In genomic region chr2:42164971-42165370, GRCh38 we compare ENCODE assay signal across 26 cellular contexts. TPM values are rescaled to one million over a fixed set of nuclear protein-coding genes. Genes with fewer than 3 reads are reported as not detected.
DNase-seq lines count a peak whose midpoint lies in the region; ATAC-seq, FAIRE-seq and TF ChIP-seq lines count a peak whose summit lies in the region.
"Had no signal": no experiment of that assay in that cellular context is flagged by ENCODE, and none has a peak within 500 bp of the region (broad histone marks: within the 10 kb centered on the region; RNA-seq: fewer than 3 reads in every experiment).

No MANE protein-coding gene starts in this region.

- H2BK20ac ChIP-seq in H1 (ENCODE audit: low read length): no peak overlapping the region

- H3K36me3 ChIP-seq in H1 (ENCODE audit: control insufficient read depth in 2 of 4, insufficient read depth in 4 of 4, low read length in 3 of 4): no peaks in the 10 kb centered on the region
- H3K36me3 ChIP-seq in parathyroid adenoma (ENCODE audit: control insufficient read depth, insufficient read depth, low read length): no peaks in the 10 kb centered on the region
- H3K36me3 ChIP-seq: BLaER1 treated with 17β-estradiol and CSF1 and Interleukin-3, amounts not matched to agents 10 nM and 100 nM had no signal

- no peak overlapping the region for H2BK5ac ChIP-seq in H1 (ENCODE audit: low read depth, low read length)

- H3K4me1 ChIP-seq in A549: peaks cover 5% of the 10 kb centered on the region; the same call in 2 of the 3 replicates
- H3K4me1 ChIP-seq in H1 (replicated peaks in 1 of 4; ENCODE audit: control insufficient read depth in 3 of 4, insufficient read depth in 4 of 4, low read length in 3 of 4): peaks cover 0 to 4% (median 0%) of the 10 kb centered on the region in 4 experiments; a peak in 1 of 7 replicates
- peaks cover 20% of the 10 kb centered on the region for H3K4me1 ChIP-seq in parathyroid adenoma

- no peak overlapping the region for H4K5ac ChIP-seq in H1 (ENCODE audit: insufficient read length, low read depth, low read length)

- H2AFZ ChIP-seq in H1 (ENCODE audit: low read length) (no peak overlapping the region), parathyroid adenoma (peak overlapping the region; percentile 13)

- FAIRE-seq in A549 (lab: Jason Lieb, UNC) (no peak), H1 (lab: Jason Lieb, UNC) (no peak), urothelium cell line (lab: Jason Lieb, UNC) (no peak)
- FAIRE-seq: A204.1, D721Med, GM12878, GM12892, GM18507 had no signal

- no peak overlapping the region for H4K8ac ChIP-seq in H1 (ENCODE audit: extremely low read depth, insufficient read depth, low read length)

- H3K4me2 ChIP-seq in A549 (no peak overlapping the region), H1 (ENCODE audit: insufficient read depth in 1 of 2, low read depth in 2 of 2, low read length in 2 of 2) (no peak overlapping the region), parathyroid adenoma (ENCODE audit: low read length) (peak overlapping the region; percentile 19)
- H3K4me2 ChIP-seq: BLaER1 treated with 17β-estradiol and CSF1 and Interleukin-3, amounts not matched to agents 10 nM and 100 nM had no signal

- no peak for TF ChIP-seq CTCF in A549 (IDR thresholded peaks at IDR 0.05)
- no peak for TF ChIP-seq CTCF in H1 (IDR thresholded peaks at IDR 0.05; ENCODE audit: control extremely low read depth in 1 of 3, insufficient read depth in 1 of 3, low read depth in 1 of 3, low read length in 3 of 3)
- no peak for TF ChIP-seq CTCF in parathyroid adenoma (IDR thresholded peaks at IDR 0.05)

- no peak overlapping the region for H3K56ac ChIP-seq in H1 (replicated peaks; ENCODE audit: insufficient read length, low read depth, low read length)

- H3K27me3 ChIP-seq in H1 (replicated peaks in 1 of 4; ENCODE audit: control insufficient read depth in 3 of 4, extremely low read depth in 1 of 4, insufficient read depth in 3 of 4, low read length in 3 of 4) (no peaks in the 10 kb centered on the region), parathyroid adenoma (ENCODE audit: control insufficient read depth, insufficient read depth, low read length) (no peaks in the 10 kb centered on the region)
- H3K27me3 ChIP-seq: BLaER1 treated with 17β-estradiol and CSF1 and Interleukin-3, amounts not matched to agents 10 nM and 100 nM had no signal

- no peaks in the 10 kb centered on the region for H3K9me3 ChIP-seq in A549
- no peaks in the 10 kb centered on the region for H3K9me3 ChIP-seq in H1 (ENCODE audit: insufficient read depth in 2 of 2, low read depth in 1 of 2, low read length in 1 of 2)
- no peaks in the 10 kb centered on the region for H3K9me3 ChIP-seq in parathyroid adenoma (ENCODE audit: control insufficient read depth, low read length)
- H3K9me3 ChIP-seq: Caco-2 had no signal

- POLR2A ChIA-PET in A549 (lab: Yijun Ruan, JAX): no interaction called here
- POLR2A ChIA-PET in H1 (lab: Charles Lee; ENCODE audit: partially characterized antibody): no interaction called here

- no peak overlapping the region for H4K91ac ChIP-seq in H1 (replicated peaks; ENCODE audit: insufficient read length, low read length)

- no peak overlapping the region for H3K4ac ChIP-seq in H1 (replicated peaks; ENCODE audit: insufficient read length, low read depth, low read length)

- no peaks in the 10 kb centered on the region for H3K23me2 ChIP-seq in H1 (ENCODE audit: low read depth, low read length)

- H3K79me1 ChIP-seq in H1 (ENCODE audit: low read depth, low read length): no peaks in the 10 kb centered on the region; the same call in 1 of the 2 replicates

- no peak overlapping the region for H3K9ac ChIP-seq in H1 (replicated peaks in 1 of 4; ENCODE audit: extremely low read depth in 1 of 4, low read depth in 3 of 4, low read length in 3 of 4)
- no peak overlapping the region for H3K9ac ChIP-seq in parathyroid adenoma
- H3K9ac ChIP-seq: BLaER1 treated with 17β-estradiol and CSF1 and Interleukin-3, amounts not matched to agents 10 nM and 100 nM had no signal

- TF ChIP-seq POLR2A in A549 (IDR thresholded peaks at IDR 0.05; ENCODE audit: low read length) (no peak), H1 (IDR thresholded peaks at IDR 0.05; ENCODE audit: control extremely low read depth in 1 of 2, low read depth in 2 of 2, low read length in 2 of 2) (no peak)

- no peak for TF ChIP-seq EP300 in A549 (IDR thresholded peaks at IDR 0.05)
- no peak for TF ChIP-seq EP300 in Ishikawa (IDR thresholded peaks at IDR 0.05; ENCODE audit: borderline replicate concordance)
- no peak for TF ChIP-seq EP300 in H1 (IDR thresholded peaks at IDR 0.05; ENCODE audit: borderline replicate concordance in 1 of 2, low read depth in 2 of 2, low read length in 2 of 2)

- DNase-seq in A549 (ENCODE audit: low read depth in 1 of 2, low spot score in 1 of 2) (no peak), H1 (ENCODE audit: low read depth in 1 of 2, low spot score in 2 of 2) (no peak), urothelium cell line (ENCODE audit: low spot score) (no peak), DMS153 (lab: John Stamatoyannopoulos, UW) (no peak), NCI-H2029 (lab: John Stamatoyannopoulos, UW) (no peak)
- DNase-seq: 8988T; AML-193; Caco-2; Calu3; CD4-positive, alpha-beta T cell; CD8-positive, alpha-beta T cell; DMS53; DMS79; DND-41; EL; GDM1 had no signal

- no peak overlapping the region for H2BK15ac ChIP-seq in H1 (ENCODE audit: low read length)

- no peak overlapping the region for H3K27ac ChIP-seq in A549
- no peak overlapping the region for H3K27ac ChIP-seq in H1 (ENCODE audit: low read depth, low read length)
- no peak overlapping the region for H3K27ac ChIP-seq in parathyroid adenoma
- H3K27ac ChIP-seq: BLaER1 treated with 17β-estradiol and CSF1 and Interleukin-3, amounts not matched to agents 10 nM and 100 nM; C4-2B had no signal

- 53% methylated on average over 1 of the region's 1 CpG for WGBS in A549 (ENCODE audit: missing lambda C conversion rate)
- WGBS in H1 (ENCODE audit: extremely low coverage in 1 of 2, insufficient coverage in 1 of 2, insufficient read length in 1 of 2, insufficient replicate concordance in 2 of 2, low coverage in 1 of 2, low lambda C conversion rate in 2 of 2, missing lambda C conversion rate in 1 of 2), 2 experiments: 62% methylated on average over 1 of the region's 1 CpG; no CpG with 5 or more reads in 1 of the 2 experiments

- H3K79me2 ChIP-seq in H1 (ENCODE audit: control insufficient read depth in 1 of 2, insufficient read depth in 2 of 2, low read length in 2 of 2) (peaks cover 0 to 6% of the 10 kb centered on the region in 2 experiments; a peak in 2 of 4 replicates), parathyroid adenoma (peaks cover 4% of the 10 kb centered on the region)

- H2BK120ac ChIP-seq in H1 (replicated peaks; ENCODE audit: low read depth, low read length): no peak overlapping the region

- no peaks in the 10 kb centered on the region for H4K20me1 ChIP-seq in H1 (replicated peaks in 1 of 2; ENCODE audit: control insufficient read depth in 1 of 2, insufficient read depth in 2 of 2, low read length in 2 of 2)

- H3K14ac ChIP-seq in H1 (ENCODE audit: insufficient read length): no peak overlapping the region

- H2AK5ac ChIP-seq in H1 (ENCODE audit: low read depth, low read length): no peak overlapping the region

- no peak overlapping the region for H2BK12ac ChIP-seq in H1 (ENCODE audit: low read depth, low read length)

- CTCF ChIA-PET in A549 (lab: Yijun Ruan, JAX): interaction anchor here (1.5 to 2.2 kb wide), 2 partner anchors 26 to 295 kb away, joined by 5 read pairs; no protein-coding TSS in a partner anchor
- CTCF ChIA-PET in H1 (lab: Charles Lee; ENCODE audit: partially characterized antibody): interaction anchor here (1.2 kb wide), 1 partner anchor 18 kb away, joined by 3 read pairs; no protein-coding TSS in a partner anchor

- H3K4me3 ChIP-seq in A549 (no peak overlapping the region), H1 (ENCODE audit: extremely low read depth in 1 of 4, insufficient read depth in 2 of 4, low read depth in 3 of 4, low read length in 4 of 4) (no peak overlapping the region), parathyroid adenoma (ENCODE audit: low read depth, low read length) (no peak overlapping the region)
- H3K4me3 ChIP-seq: BLaER1 treated with 17β-estradiol and CSF1 and Interleukin-3, amounts not matched to agents 10 nM and 100 nM; GM12878 had no signal

- ATAC-seq in A549: no peak
- no peak for ATAC-seq in HG03280 (IDR thresholded peaks at IDR 0.05; ENCODE audit: unreplicated experiment)
- ATAC-seq: CD8-positive, alpha-beta T cell; GM12878 had no signal

- TF ChIP-seq RAD21 in A549 (conservative IDR thresholded peaks at IDR 0.05 in 1 of 2, IDR thresholded peaks at IDR 0.05 in 1 of 2): no peak
- TF ChIP-seq RAD21 in Ishikawa (IDR thresholded peaks at IDR 0.05; ENCODE audit: low read depth): no peak
- TF ChIP-seq RAD21 in H1 (IDR thresholded peaks at IDR 0.05 in 1 of 2, conservative IDR thresholded peaks at IDR 0.05 in 1 of 2; ENCODE audit: low read depth in 2 of 2, low read length in 2 of 2): no peak

- H3K18ac ChIP-seq in H1 (ENCODE audit: extremely low read depth, low read length): no peak overlapping the region

- H3K23ac ChIP-seq in H1 (ENCODE audit: insufficient read length): no peak overlapping the region

TF ChIP-seq in A549, 52 proteins besides CTCF, POLR2A, EP300 and RAD21:
- no peak for TF ChIP-seq RFX5 (IDR thresholded peaks at IDR 0.05)
- TF ChIP-seq CEBPB (IDR thresholded peaks at IDR 0.05): peak; percentile 20 to 33; a peak in 1 of 4 replicates

TF ChIP-seq in Ishikawa, 13 proteins besides CTCF, POLR2A, EP300 and RAD21 (continues in another document):
- TF ChIP-seq CREB1 (IDR thresholded peaks at IDR 0.05; ENCODE audit: low read depth) (no peak), CEBPB (IDR thresholded peaks at IDR 0.05) (peak; percentile 51; the same call in 1 of the 2 replicates), YY1 (IDR thresholded peaks at IDR 0.05; ENCODE audit: low read depth) (no peak)

TF ChIP-seq in H1, 55 proteins besides CTCF, POLR2A, EP300 and RAD21 (continues in another document):
- no peak for TF ChIP-seq MAX (IDR thresholded peaks at IDR 0.05)

RNA-seq across cellular contexts. Expression of gene EML4, which starts 4.2 kb away (rescaled TPM):
- polyA plus RNA-seq in A549 (2011; rRNA removed): 115 and 130 TPM in 2 replicates
- 23.2 and 24.9 TPM in 2 replicates for polyA plus RNA-seq in A549 (2012; cell fraction: cytosol; rRNA removed)
- polyA plus RNA-seq in A549 (2012; cell fraction: nucleus; rRNA removed): 20.9 and 29.1 TPM in 2 replicates
- 34.6 to 39.0 TPM (median 36.3 TPM) in 3 replicates for polyA plus RNA-seq in A549 (2017; fragmentation: RNase III; extraction: RNeasy Plus Mini Kit Qiagen cat#74134 plus additional on column Dnase treatment)
- polyA minus RNA-seq in A549 (2011; rRNA and poly(A)+ RNA removed): 88.9 and 93.5 TPM in 2 replicates
- total RNA-seq in H1 (2021; fragmentation: NEBNext Ultra II Directional; extraction: Animal tissue kit (Norgen Biotek cat#: 25700)): 99.4 and 104 TPM in 2 replicates
- 32.5 and 50.1 TPM in 2 replicates for polyA plus RNA-seq in H1 (2011; rRNA removed)
- polyA plus RNA-seq in H1 (2011; cell fraction: cytosol; rRNA removed): 57.1 TPM
- polyA plus RNA-seq in H1 (2011; cell fraction: nucleus; rRNA removed): 40.2 TPM
- polyA plus RNA-seq in H1 (2012, experiment 1 of 2): 45.0 to 64.5 TPM (median 52.5 TPM) in 4 replicates
- polyA plus RNA-seq in H1 (2012, experiment 2 of 2): 3.5 TPM
- polyA plus RNA-seq in H1 (2013, experiment 1 of 2): 57.5 TPM
- 54.2 TPM for polyA plus RNA-seq in H1 (2013, experiment 2 of 2)
- 111 and 154 TPM in 2 replicates for polyA minus RNA-seq in H1 (2011; rRNA and poly(A)+ RNA removed)
- polyA minus RNA-seq in H1 (2011; cell fraction: cytosol; rRNA and poly(A)+ RNA removed): 50.1 TPM
- polyA minus RNA-seq in H1 (2011; cell fraction: nucleus; rRNA and poly(A)+ RNA removed): 101 TPM

Comparison
In these comparisons a context has a peak if more than half of its experiments do, and no peak if none do; other contexts are left out.
1. Of the 18 proteins assayed by ChIP-seq in both H1 and A549: peak only in H1: none; only in A549: none; in both: CEBPB; in neither: 17.